ENCODE assay signal across 27 cellular contexts in genomic region chr3:155956508-155957411, GRCh38.
DNase-seq lines count a peak whose midpoint lies in the region; ATAC-seq, FAIRE-seq and TF ChIP-seq lines count a peak whose summit lies in the region.
"Had no signal": no experiment of that assay in that cellular context is flagged by ENCODE, and none has a peak within 500 bp of the region (broad histone marks: within the 10 kb centered on the region; RNA-seq: fewer than 3 reads in every experiment).

No MANE protein-coding gene starts in this region.

- DNase-seq in astrocyte (ENCODE audit: low read depth) = no peak
- no peak for DNase-seq in stimulated activated naive B cell treated with anti-CD40 and anti-IgM and Interleukin-4, amounts not matched to agents 10 μg/mL and 1 μg/mL and 100 μg/mL, for 72 hours
- no peak for DNase-seq in T-helper 2 cell treated with Interferon-gamma antibody and Interleukin-4, amounts not matched to agents 5 μg/mL and 100 μg/mL, for 36 hours (ENCODE audit: low spot score)
- DNase-seq: ACHN; Caco-2; CD4-positive, alpha-beta memory T cell; DMS 273 treated with DMSO at 0.1 percent for 48 hours; H7; MM.1S; NCI-H1048; NCI-H1417 treated with DMSO at 0.1 percent for 48 hours; NCI-H187; NCI-H2227 treated with DMSO at 0.1 percent for 48 hours; NCI-H524; NCI-H82; OCI-M1; SJCRH30 had no signal

- no peaks in the 10 kb centered on the region for H3K9me3 ChIP-seq in astrocyte (ENCODE audit: insufficient read depth, low read depth, low read length)
- H3K9me3 ChIP-seq: Caco-2, SJCRH30 had no signal

- H3K36me3 Mint-ChIP-seq in astrocyte (ENCODE audit: low read depth, unreplicated experiment) = no peaks in the 10 kb centered on the region
- H3K36me3 Mint-ChIP-seq in stimulated activated naive B cell treated with anti-CD40 and anti-IgM and Interleukin-4, amounts not matched to agents 10 μg/mL and 1 μg/mL and 100 μg/mL, for 72 hours = peaks cover 3% of the 10 kb centered on the region in 2 donors
- H3K36me3 Mint-ChIP-seq in T-helper 2 cell treated with Interferon-gamma antibody and Interleukin-4, amounts not matched to agents 5 μg/mL and 100 μg/mL, for 36 hours (ENCODE audit: low read depth) = no peaks in the 10 kb centered on the region

- H3K9me3 Mint-ChIP-seq in astrocyte (ENCODE audit: unreplicated experiment) = peaks cover 3% of the 10 kb centered on the region
- no peaks in the 10 kb centered on the region for H3K9me3 Mint-ChIP-seq in stimulated activated naive B cell treated with anti-CD40 and anti-IgM and Interleukin-4, amounts not matched to agents 10 μg/mL and 1 μg/mL and 100 μg/mL, for 72 hours
- peaks cover 5% of the 10 kb centered on the region for H3K9me3 Mint-ChIP-seq in T-helper 2 cell treated with Interferon-gamma antibody and Interleukin-4, amounts not matched to agents 5 μg/mL and 100 μg/mL, for 36 hours

- no peak for TF ChIP-seq CTCF in astrocyte (IDR thresholded peaks at IDR 0.05; ENCODE audit: insufficient read depth, low read depth, low read length)

- ATAC-seq in GM18498 (IDR thresholded peaks at IDR 0.05; ENCODE audit: unreplicated experiment) (peak; percentile 39), GM21717 (IDR thresholded peaks at IDR 0.05; ENCODE audit: unreplicated experiment) (peak; percentile 49), HG03469 (IDR thresholded peaks at IDR 0.05; ENCODE audit: unreplicated experiment) (no peak), HG02840 (IDR thresholded peaks at IDR 0.05; ENCODE audit: low FRiP score, unreplicated experiment) (no peak)
- no peak for ATAC-seq in stimulated activated naive B cell treated with anti-CD40 and anti-IgM and Interleukin-4, amounts not matched to agents 10 μg/mL and 1 μg/mL and 100 μg/mL, for 72 hours (replicated peaks)
- ATAC-seq: HepG2, K562 had no signal

- H3K4me2 ChIP-seq in astrocyte (ENCODE audit: low read length) = no peak overlapping the region
- H3K4me2 ChIP-seq: BLaER1 had no signal

- no peaks in the 10 kb centered on the region for H3K4me1 ChIP-seq in astrocyte (ENCODE audit: insufficient read depth, low read length)
- H3K4me1 ChIP-seq: Caco-2, SJCRH30 had no signal

- H4K20me1 ChIP-seq in astrocyte (ENCODE audit: insufficient read depth, low read length) = no peaks in the 10 kb centered on the region
- H4K20me1 ChIP-seq: BLaER1 had no signal

- no peak overlapping the region for H3K9ac ChIP-seq in astrocyte (ENCODE audit: low read length)
- H3K9ac ChIP-seq: BLaER1 had no signal

- no peaks in the 10 kb centered on the region for H3K36me3 ChIP-seq in astrocyte (ENCODE audit: insufficient read depth, low read length)
- H3K36me3 ChIP-seq: BLaER1, SJCRH30 had no signal

- no peak overlapping the region for H2AFZ ChIP-seq in astrocyte (ENCODE audit: low read depth, low read length)

- no peak overlapping the region for H3K27ac Mint-ChIP-seq in astrocyte (ENCODE audit: unreplicated experiment)
- H3K27ac Mint-ChIP-seq in stimulated activated naive B cell treated with anti-CD40 and anti-IgM and Interleukin-4, amounts not matched to agents 10 μg/mL and 1 μg/mL and 100 μg/mL, for 72 hours = peak overlapping the region; percentile 42
- H3K27ac Mint-ChIP-seq in T-helper 2 cell treated with Interferon-gamma antibody and Interleukin-4, amounts not matched to agents 5 μg/mL and 100 μg/mL, for 36 hours = no peak overlapping the region
- H3K27ac Mint-ChIP-seq: CD4-positive, alpha-beta memory T cell had no signal

- H3K27me3 ChIP-seq in astrocyte (ENCODE audit: insufficient read depth, low read length) = no peaks in the 10 kb centered on the region
- H3K27me3 ChIP-seq: BLaER1, SJCRH30 had no signal

- H3K79me2 ChIP-seq in astrocyte (ENCODE audit: insufficient read depth, low read length) = no peaks in the 10 kb centered on the region

- H3K4me3 ChIP-seq in astrocyte (ENCODE audit: insufficient read depth, low read depth, low read length) = no peak overlapping the region
- H3K4me3 ChIP-seq: BLaER1, K562, SJCRH30 had no signal

- no peak overlapping the region for H3K27ac ChIP-seq in astrocyte (ENCODE audit: low read depth, low read length)
- H3K27ac ChIP-seq: BLaER1, HL-60, SJCRH30 had no signal

- no peaks in the 10 kb centered on the region for H3K4me1 Mint-ChIP-seq in astrocyte (ENCODE audit: low read depth, unreplicated experiment)
- no peaks in the 10 kb centered on the region for H3K4me1 Mint-ChIP-seq in stimulated activated naive B cell treated with anti-CD40 and anti-IgM and Interleukin-4, amounts not matched to agents 10 μg/mL and 1 μg/mL and 100 μg/mL, for 72 hours
- peaks cover 5% of the 10 kb centered on the region for H3K4me1 Mint-ChIP-seq in T-helper 2 cell treated with Interferon-gamma antibody and Interleukin-4, amounts not matched to agents 5 μg/mL and 100 μg/mL, for 36 hours (ENCODE audit: low read depth)
- H3K4me1 Mint-ChIP-seq: CD4-positive, alpha-beta memory T cell had no signal

- H3K27me3 Mint-ChIP-seq in astrocyte (ENCODE audit: low read depth, unreplicated experiment) = no peaks in the 10 kb centered on the region
- H3K27me3 Mint-ChIP-seq in stimulated activated naive B cell treated with anti-CD40 and anti-IgM and Interleukin-4, amounts not matched to agents 10 μg/mL and 1 μg/mL and 100 μg/mL, for 72 hours = no peaks in the 10 kb centered on the region
- no peaks in the 10 kb centered on the region for H3K27me3 Mint-ChIP-seq in T-helper 2 cell treated with Interferon-gamma antibody and Interleukin-4, amounts not matched to agents 5 μg/mL and 100 μg/mL, for 36 hours (ENCODE audit: low read depth)
- H3K27me3 Mint-ChIP-seq: CD4-positive, alpha-beta memory T cell had no signal

- no peak overlapping the region for H3K4me3 Mint-ChIP-seq in astrocyte (ENCODE audit: unreplicated experiment)
- H3K4me3 Mint-ChIP-seq in stimulated activated naive B cell treated with anti-CD40 and anti-IgM and Interleukin-4, amounts not matched to agents 10 μg/mL and 1 μg/mL and 100 μg/mL, for 72 hours = no peak overlapping the region
- H3K4me3 Mint-ChIP-seq in T-helper 2 cell treated with Interferon-gamma antibody and Interleukin-4, amounts not matched to agents 5 μg/mL and 100 μg/mL, for 36 hours = no peak overlapping the region
- H3K4me3 Mint-ChIP-seq: CD4-positive, alpha-beta memory T cell had no signal

- peak; percentile 5 for FAIRE-seq in astrocyte (lab: Jason Lieb, UNC)
- FAIRE-seq: G401.6, HepG2, K562, RCC 7860 had no signal

Comparison
In these comparisons a context has a peak if more than half of its experiments do, and no peak if none do; other contexts are left out.
1. ATAC-seq: peak in GM18498 (single experiment) and GM21717 (single experiment); none in stimulated activated naive B cell treated with anti-CD40 and anti-IgM and Interleukin-4, amounts not matched to agents 10 μg/mL and 1 μg/mL and 100 μg/mL, for 72 hours (0 of 2), HG03469 (single experiment) and HG02840 (single experiment).